In genomic region chr4:170026253-170026991, GRCh38 we compare ENCODE assay signal across 8 cellular contexts. TPM values are rescaled to one million over a fixed set of nuclear protein-coding genes. Genes with fewer than 3 reads are reported as not detected.
DNase-seq lines count a peak whose midpoint lies in the region; ATAC-seq and TF ChIP-seq lines count a peak whose summit lies in the region.

MFAP3L (minus strand) TSS chr4:170026395; CDS start chr4:170005877, 20,518 bp downstream.

- H3K4me3 ChIP-seq in CD4-positive, alpha-beta memory T cell (ENCODE audit: low read length in 2 of 2) = peak within 1 kb of the TSS; percentile 92 to 93
- H3K4me3 ChIP-seq in esophagus squamous epithelium (peak within 1 kb of the TSS; percentile 77 to 90 (median 82)), muscle layer of duodenum (ENCODE audit: low read depth in 1 of 2, low read length in 2 of 2) (peak within 1 kb of the TSS; percentile 76 to 89)

- intact Hi-C loops in CD4-positive, alpha-beta memory T cell (cut with micrococcal nuclease) = loop anchor here (1.0 to 5.0 kb wide), 4 partner anchors 268 to 1709 kb away; partner anchors contain the start of genes CBR4, DDX60 and DDX60L
- intact Hi-C loops in esophagus squamous epithelium (cut with DNase I) = loop anchor here (10.0 kb wide), 1 partner anchor 412 kb away; the partner anchor contains the start of gene NEK1

- POLR2A ChIA-PET in CD4-positive, alpha-beta memory T cell (lab: Charles Lee; ENCODE audit: partially characterized antibody) = interaction anchor here (0.9 to 3.7 kb wide), 5 partner anchors 11 to 1016 kb away, joined by 3 to 13 read pairs (median 7); partner anchors contain the start of genes CBR4, CLCN3 and NEK1

- WGBS in esophagus squamous epithelium, 2 donors = 1% methylated on average over 14 of the region's 84 CpGs; no CpG with 5 or more reads in 1 of the 2 donors

- ATAC-seq in GM19463 (IDR thresholded peaks at IDR 0.05; ENCODE audit: unreplicated experiment) (peak; percentile 79), HG03575 (IDR thresholded peaks at IDR 0.05; ENCODE audit: extremely low read depth, insufficient number of reproducible peaks, low FRiP score, unreplicated experiment) (peak; percentile 55)
- peak; percentile 86 to 87 for ATAC-seq in activated T-cell treated with anti-CD3 and anti-CD28 coated beads, Interleukin-2, amount 50 U/mL, for 72 hours (replicated peaks in 1 of 2)

- peaks cover 5 to 15% (median 8%) of the 10 kb centered on the region in 4 donors for H3K4me1 Mint-ChIP-seq in CD4-positive, alpha-beta memory T cell
- peaks cover 11% of the 10 kb centered on the region for H3K4me1 Mint-ChIP-seq in activated T-cell treated with anti-CD3 and anti-CD28 coated beads, Interleukin-2, amount 50 U/mL, for 72 hours (ENCODE audit: low read depth)

- H3K36me3 ChIP-seq in CD4-positive, alpha-beta memory T cell (ENCODE audit: insufficient read depth, low read length) = no peaks in the 10 kb centered on the region
- H3K36me3 ChIP-seq in esophagus squamous epithelium (no peaks in the 10 kb centered on the region), muscle layer of duodenum (ENCODE audit: control insufficient read depth in 1 of 2, insufficient read depth in 2 of 2, low read length in 2 of 2) (no peaks in the 10 kb centered on the region)

- no peaks in the 10 kb centered on the region for H3K9me3 Mint-ChIP-seq in CD4-positive, alpha-beta memory T cell
- no peaks in the 10 kb centered on the region for H3K9me3 Mint-ChIP-seq in activated T-cell treated with anti-CD3 and anti-CD28 coated beads, Interleukin-2, amount 50 U/mL, for 72 hours

- H3K27me3 ChIP-seq in CD4-positive, alpha-beta memory T cell (ENCODE audit: insufficient read depth, low read length) = no peaks in the 10 kb centered on the region
- H3K27me3 ChIP-seq in esophagus squamous epithelium (peaks cover 0 to 31% (median 0%) of the 10 kb centered on the region in 4 donors), muscle layer of duodenum (ENCODE audit: low read depth, low read length) (no peaks in the 10 kb centered on the region)

- H3K36me3 Mint-ChIP-seq in CD4-positive, alpha-beta memory T cell = peaks cover 0 to 6% of the 10 kb centered on the region in 2 donors
- H3K36me3 Mint-ChIP-seq in activated T-cell treated with anti-CD3 and anti-CD28 coated beads, Interleukin-2, amount 50 U/mL, for 72 hours (ENCODE audit: insufficient read depth in 2 of 2) = peaks cover 2 to 7% of the 10 kb centered on the region in 2 donors

- peak within 1 kb of the TSS; percentile 88 to 94 (median 92) for H3K4me3 Mint-ChIP-seq in CD4-positive, alpha-beta memory T cell
- H3K4me3 Mint-ChIP-seq in activated T-cell treated with anti-CD3 and anti-CD28 coated beads, Interleukin-2, amount 50 U/mL, for 72 hours = peak within 1 kb of the TSS; percentile 93 to 94

- peaks cover 12% of the 10 kb centered on the region for H3K4me1 ChIP-seq in CD4-positive, alpha-beta memory T cell (ENCODE audit: insufficient read depth, low read length)
- H3K4me1 ChIP-seq in esophagus squamous epithelium (peaks cover 3 to 15% (median 5%) of the 10 kb centered on the region in 3 donors), muscle layer of duodenum (ENCODE audit: control insufficient read depth in 1 of 2, insufficient read depth in 2 of 2, low read length in 2 of 2) (peaks cover 0 to 12% of the 10 kb centered on the region in 2 donors)

- no peaks in the 10 kb centered on the region for H3K9me3 ChIP-seq in CD4-positive, alpha-beta memory T cell (ENCODE audit: control insufficient read depth in 1 of 2, low read length in 2 of 2)
- H3K9me3 ChIP-seq in esophagus squamous epithelium (no peaks in the 10 kb centered on the region), muscle layer of duodenum (ENCODE audit: control insufficient read depth in 1 of 2, low read length in 2 of 2) (no peaks in the 10 kb centered on the region)

- peak within 1 kb of the TSS; percentile 66 for H3K27ac ChIP-seq in CD4-positive, alpha-beta memory T cell (ENCODE audit: low read depth, low read length)
- peak within 1 kb of the TSS; percentile 87 to 93 (median 90) for H3K27ac ChIP-seq in esophagus squamous epithelium
- H3K27ac ChIP-seq in muscle layer of duodenum (ENCODE audit: low read length) = peak within 1 kb of the TSS; percentile 73

- H3K27me3 Mint-ChIP-seq in CD4-positive, alpha-beta memory T cell = peaks cover 2 to 5% of the 10 kb centered on the region in 2 donors
- peaks cover 33% of the 10 kb centered on the region for H3K27me3 Mint-ChIP-seq in activated T-cell treated with anti-CD3 and anti-CD28 coated beads, Interleukin-2, amount 50 U/mL, for 72 hours (ENCODE audit: low read depth)

- peak within 1 kb of the TSS; percentile 85 to 95 (median 91) for H3K27ac Mint-ChIP-seq in CD4-positive, alpha-beta memory T cell
- H3K27ac Mint-ChIP-seq in activated T-cell treated with anti-CD3 and anti-CD28 coated beads, Interleukin-2, amount 50 U/mL, for 72 hours = peak within 1 kb of the TSS; percentile 92

- TF ChIP-seq POLR2A in esophagus squamous epithelium (IDR thresholded peaks at IDR 0.05) = peak in 2 of 4 donors; percentile 25 to 70

- CTCF ChIA-PET in CD4-positive, alpha-beta memory T cell (lab: Charles Lee; ENCODE audit: partially characterized antibody) = interaction anchor here (4.0 kb wide), 1 partner anchor 414 kb away, joined by 19 read pairs; the partner anchor contains the start of gene NEK1

- TF ChIP-seq CTCF in esophagus squamous epithelium (IDR thresholded peaks at IDR 0.05) = peak in 1 of 6 experiments; percentile 23

- DNase-seq in CD4-positive, alpha-beta memory T cell = peak; percentile 74 to 89 (median 86)
- DNase-seq in OCI-M1 (lab: John Stamatoyannopoulos, UW) = peak; percentile 80
- DNase-seq in activated T-cell treated with anti-CD3 and anti-CD28 coated beads, Interleukin-2, amount 50 U/mL, for 72 hours = peak; percentile 90 to 92
- DNase-seq in esophagus squamous epithelium (lab: John Stamatoyannopoulos, UW) = peak; percentile 16
- DNase-seq in stimulated activated CD8-positive, alpha-beta memory T cell treated with anti-CD3 and anti-CD28 coated beads, Interleukin-4, amount 100 ng/mL, for 48 hours = peak; percentile 82

RNA-seq across cellular contexts. Expression of gene MFAP3L, which starts in this region (rescaled TPM):
- total RNA-seq in CD4-positive, alpha-beta memory T cell = 1 to 10 TPM; 2.1 to 2.4 TPM
- polyA plus RNA-seq in CD4-positive, alpha-beta memory T cell = under 1 TPM in 1 of 2 donors, not detected in 1; 0.76 TPM
- 1 to 10 TPM; 1.2 to 1.7 TPM for total RNA-seq in activated T-cell treated with anti-CD3 and anti-CD28 coated beads, Interleukin-2, amount 50 U/mL, for 72 hours
- total RNA-seq in esophagus squamous epithelium = 1 to 10 TPM in 3 of 4 donors, under 1 TPM in 1; 0.23 to 1.8 (median 1.1) TPM

Comparison
In these comparisons a context has a peak if more than half of its experiments do, and no peak if none do; other contexts are left out.
1. Peak in every context shown above with its lines: DNase-seq, ATAC-seq, H3K4me3 ChIP-seq and H3K27ac ChIP-seq.
2. DNase-seq: peak in every context shown above with its lines; median percentile 91 in activated T-cell treated with anti-CD3 and anti-CD28 coated beads, Interleukin-2, amount 50 U/mL, for 72 hours; 86 in CD4-positive, alpha-beta memory T cell; 82 in stimulated activated CD8-positive, alpha-beta memory T cell treated with anti-CD3 and anti-CD28 coated beads, Interleukin-4, amount 100 ng/mL, for 48 hours; 80 in OCI-M1; 16 in esophagus squamous epithelium.